18 cellular contexts compared by ENCODE assay signal in genomic region chr9:135526089-135526729, GRCh38. TPM values are rescaled to one million over a fixed set of nuclear protein-coding genes. Genes with fewer than 3 reads are reported as not detected.
DNase-seq lines count a peak whose midpoint lies in the region; ATAC-seq and TF ChIP-seq lines count a peak whose summit lies in the region.
"Had no signal": no experiment of that assay in that cellular context is flagged by ENCODE, and none has a peak within 500 bp of the region (broad histone marks: within the 10 kb centered on the region; RNA-seq: fewer than 3 reads in every experiment).

No MANE protein-coding gene starts in this region.

- no peaks in the 10 kb centered on the region for H3K9me3 ChIP-seq in Panc1 (ENCODE audit: control insufficient read depth, insufficient read depth, low read depth, low read length)

- H3K27ac ChIP-seq in Panc1 (ENCODE audit: low read length): no peak overlapping the region

- peaks cover 13% of the 10 kb centered on the region for H3K27me3 Mint-ChIP-seq in activated T-cell treated with anti-CD3 and anti-CD28 coated beads, Interleukin-2, amount 50 U/mL, for 24 hours
- H3K27me3 Mint-ChIP-seq in effector memory CD8-positive, alpha-beta T cell: peaks cover 11 to 16% of the 10 kb centered on the region in 2 donors

- no peaks in the 10 kb centered on the region for H3K36me3 ChIP-seq in Panc1 (ENCODE audit: control insufficient read depth, insufficient read depth, low read length)

- ATAC-seq in Panc1: peak; percentile 43
- no peak for ATAC-seq in effector memory CD8-positive, alpha-beta T cell (replicated peaks)

- intact Hi-C loops in Panc1 (cut with micrococcal nuclease; ENCODE audit: unreplicated experiment): no loop called here

- no peak overlapping the region for H3K4me3 Mint-ChIP-seq in activated T-cell treated with anti-CD3 and anti-CD28 coated beads, Interleukin-2, amount 50 U/mL, for 24 hours
- H3K4me3 Mint-ChIP-seq in effector memory CD8-positive, alpha-beta T cell: no peak overlapping the region
- H3K4me3 Mint-ChIP-seq: CD14-positive monocyte, HFFc6 had no signal

- CTCF ChIA-PET in Panc1 (lab: Charles Lee): interaction anchor here (1.0 kb wide), 1 partner anchor 62 kb away, joined by 3 read pairs; no protein-coding TSS in a partner anchor

- H3K27ac Mint-ChIP-seq in activated T-cell treated with anti-CD3 and anti-CD28 coated beads, Interleukin-2, amount 50 U/mL, for 24 hours: no peak overlapping the region
- no peak overlapping the region for H3K27ac Mint-ChIP-seq in effector memory CD8-positive, alpha-beta T cell
- H3K27ac Mint-ChIP-seq: CD14-positive monocyte, HFFc6 had no signal

- no peak for TF ChIP-seq CTCF in Panc1 (IDR thresholded peaks at IDR 0.05)

- H3K27me3 ChIP-seq in Panc1 (ENCODE audit: control insufficient read depth, insufficient read depth, low read length): no peaks in the 10 kb centered on the region

- POLR2A ChIA-PET in Panc1 (lab: Charles Lee): no interaction called here

- in situ Hi-C loops in Panc1 (cut with HindIII; ENCODE audit: low pct_unique_long_range_greater_than_20kb, low sequenced_read_pairs): no loop called here

- H3K4me1 ChIP-seq in Panc1 (ENCODE audit: control insufficient read depth, insufficient read depth, low read length): no peaks in the 10 kb centered on the region

- H3K4me1 Mint-ChIP-seq in activated T-cell treated with anti-CD3 and anti-CD28 coated beads, Interleukin-2, amount 50 U/mL, for 24 hours (ENCODE audit: low read depth): no peaks in the 10 kb centered on the region
- no peaks in the 10 kb centered on the region for H3K4me1 Mint-ChIP-seq in effector memory CD8-positive, alpha-beta T cell (ENCODE audit: low read depth in 2 of 2)
- H3K4me1 Mint-ChIP-seq: CD14-positive monocyte had no signal

- BruUV-seq in Panc1 (replicated peaks; lab: Mats Ljungman, UMichigan): no TSS peak

- no peaks in the 10 kb centered on the region for H3K9me3 Mint-ChIP-seq in activated T-cell treated with anti-CD3 and anti-CD28 coated beads, Interleukin-2, amount 50 U/mL, for 24 hours
- no peaks in the 10 kb centered on the region for H3K9me3 Mint-ChIP-seq in effector memory CD8-positive, alpha-beta T cell
- H3K9me3 Mint-ChIP-seq: HFFc6 had no signal

- no peaks in the 10 kb centered on the region for H3K36me3 Mint-ChIP-seq in activated T-cell treated with anti-CD3 and anti-CD28 coated beads, Interleukin-2, amount 50 U/mL, for 24 hours (ENCODE audit: low read depth)
- H3K36me3 Mint-ChIP-seq in effector memory CD8-positive, alpha-beta T cell (ENCODE audit: insufficient read depth): no peaks in the 10 kb centered on the region
- H3K36me3 Mint-ChIP-seq: CD14-positive monocyte had no signal

- no peak overlapping the region for H3K4me3 ChIP-seq in Panc1 (ENCODE audit: low read depth in 2 of 2, low read length in 2 of 2)

- peak; percentile 8 for DNase-seq in activated T-cell treated with anti-CD3 and anti-CD28 coated beads, Interleukin-2, amount 50 U/mL, for 24 hours
- no peak for DNase-seq in activated T-cell treated with anti-CD3 and anti-CD28 coated beads for 4 hours
- DNase-seq in Panc1 (ENCODE audit: low read depth, low spot score): no peak
- DNase-seq in mesenteric fat pad (ENCODE audit: low spot score): peak; percentile 53
- no peak for DNase-seq in SHP77 (lab: John Stamatoyannopoulos, UW)
- no peak for DNase-seq in effector memory CD8-positive, alpha-beta T cell
- no peak for DNase-seq in activated naive CD4-positive, alpha-beta T cell treated with Interleukin-2 at 50 U/mL for 16 hours
- DNase-seq: COR-L47, HFFc6, Karpas-422, MM.1S, NCI-H1105, NCI-H187 treated with DMSO at 0.1 percent for 48 hours, NCI-H2171 treated with DMSO at 0.1 percent for 48 hours, NCI-H510A, SIG-M5 had no signal

RNA-seq across cellular contexts. Expression of gene LCN1, which starts 5.0 kb away (rescaled TPM):
- total RNA-seq in Panc1 (2021; ENCODE audit: unreplicated experiment) (not detected), mesenteric fat pad (2.3 TPM)
- polyA plus RNA-seq in Panc1 (2012; ENCODE audit: insufficient read length): not detected
- total RNA-seq: A673 had no signal
- polyA plus RNA-seq: CD14-positive monocyte had no signal

RNA-seq across cellular contexts. Expression of gene OBP2A, which starts 19.7 kb away (rescaled TPM):
- total RNA-seq in Panc1 (2021; ENCODE audit: unreplicated experiment) (not detected), mesenteric fat pad (not detected)
- polyA plus RNA-seq in Panc1 (2012; ENCODE audit: insufficient read length): not detected
- total RNA-seq: A673, HFFc6 had no signal
- polyA plus RNA-seq: CD14-positive monocyte had no signal

RNA-seq across cellular contexts. Expression of gene MRPS2, which starts 25.7 kb away (rescaled TPM):
- total RNA-seq in Panc1 (2021; ENCODE audit: unreplicated experiment): 33.5 TPM
- polyA plus RNA-seq in Panc1 (2012; ENCODE audit: insufficient read length): 79.0 TPM
- total RNA-seq in mesenteric fat pad: 25.9 TPM

RNA-seq across cellular contexts. Expression of gene PAEP, which starts 35.3 kb away (rescaled TPM):
- total RNA-seq in Panc1 (2021; ENCODE audit: unreplicated experiment): not detected
- not detected for polyA plus RNA-seq in Panc1 (2012; ENCODE audit: insufficient read length)
- total RNA-seq in mesenteric fat pad: not detected
- total RNA-seq: A673, HFFc6 had no signal
- polyA plus RNA-seq: CD14-positive monocyte had no signal

RNA-seq across cellular contexts. Expression of gene PPP1R26, which starts 46.6 kb away (rescaled TPM):
- total RNA-seq in Panc1 (2021; ENCODE audit: unreplicated experiment) (17.5 TPM), mesenteric fat pad (10.6 TPM)
- 15.6 TPM for polyA plus RNA-seq in Panc1 (2012; ENCODE audit: insufficient read length)

Comparison
In these comparisons a context has a peak if more than half of its experiments do, and no peak if none do; other contexts are left out.
1. DNase-seq: peak in activated T-cell treated with anti-CD3 and anti-CD28 coated beads, Interleukin-2, amount 50 U/mL, for 24 hours (single experiment) and mesenteric fat pad (single experiment); none in activated T-cell treated with anti-CD3 and anti-CD28 coated beads for 4 hours (single experiment), Panc1 (single experiment), SHP77 (0 of 2), effector memory CD8-positive, alpha-beta T cell (0 of 3) and activated naive CD4-positive, alpha-beta T cell treated with Interleukin-2 at 50 U/mL for 16 hours (single experiment).